In genomic region chr1:16725439-16726245, GRCh38 we compare ENCODE assay signal across 4 cellular contexts. TPM values are rescaled to one million over a fixed set of nuclear protein-coding genes. Genes with fewer than 3 reads are reported as not detected.
"Had no signal": no experiment of that assay in that cellular context is flagged by ENCODE, and none has a peak within 500 bp of the region (broad histone marks: within the 10 kb centered on the region; RNA-seq: fewer than 3 reads in every experiment).

No MANE protein-coding gene starts in this region.

RNA-seq across cellular contexts. Expression of gene RNU1-4, which starts 14.7 kb away (rescaled TPM):
- polyA plus RNA-seq: esophagus, foreskin keratinocyte, heart left ventricle, neural cell had no signal

RNA-seq across cellular contexts. Expression of gene RNU1-3, which starts 58.9 kb away (rescaled TPM):
- polyA plus RNA-seq: esophagus, foreskin keratinocyte, heart left ventricle, neural cell had no signal
